Comparison of ENCODE assay signal across 1 cellular context in the genomic region with DNA sequence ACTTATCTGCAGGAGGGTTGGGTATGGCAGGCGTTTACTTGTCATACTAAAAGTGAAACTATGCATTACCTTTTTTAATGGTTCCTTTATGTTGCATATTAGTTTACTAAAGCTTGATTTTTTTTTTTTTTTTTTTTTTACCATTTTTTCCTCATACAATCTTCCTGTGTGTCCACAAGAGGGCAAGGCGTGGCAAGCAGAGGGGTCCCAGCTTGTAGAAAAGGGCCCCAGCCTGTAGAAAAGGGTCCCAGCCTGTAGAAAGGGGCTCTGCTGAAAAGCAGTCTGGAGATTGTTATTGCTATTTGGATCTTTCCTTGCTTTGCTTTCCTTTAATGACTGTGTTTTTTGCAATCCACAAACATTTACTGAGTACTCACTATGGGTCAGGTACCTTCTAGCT.
A peak's percentile ranks its signal among the peaks of the same experiment; 100 is the strongest.
TF ChIP-seq lines count a peak whose summit lies in the region.

No MANE protein-coding gene starts in this region.

TF ChIP-seq in K562, 482 proteins besides CTCF, POLR2A, EP300 and RAD21:
- TF ChIP-seq ZNF384 (IDR thresholded peaks at IDR 0.05; ENCODE audit: low read depth, low read length) = peak; percentile 43; the same call in 1 of the 2 replicates
- TF ChIP-seq NRF1 (conservative IDR thresholded peaks at IDR 0.05 in 1 of 2, IDR thresholded peaks at IDR 0.05 in 1 of 2) = no peak
